Comparison of ENCODE assay signal across 8 cellular contexts in the genomic region with DNA sequence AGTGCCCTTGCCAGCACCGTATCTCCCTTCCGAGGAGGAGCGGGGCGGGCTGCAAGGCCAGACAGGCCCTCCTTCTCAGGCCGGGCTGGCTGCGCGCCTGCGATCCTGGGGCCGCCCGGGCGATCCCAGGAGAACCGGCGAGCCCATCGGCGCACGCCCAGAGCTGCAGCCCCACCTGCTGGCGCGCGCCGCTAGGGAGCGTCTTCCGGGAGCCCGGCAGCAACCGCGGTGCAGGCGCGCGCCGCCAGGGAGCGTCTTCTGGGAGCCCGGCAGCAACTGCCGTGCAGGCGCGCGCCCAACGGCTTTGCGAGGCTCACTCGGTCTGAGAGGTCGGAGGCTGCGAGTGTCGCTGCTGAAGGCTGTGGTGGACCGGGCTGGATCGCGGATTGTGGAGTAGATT.
DNase-seq lines count a peak whose midpoint lies in the region; ATAC-seq and TF ChIP-seq lines count a peak whose summit lies in the region.
"Not testable (repeated sequence)": the region's sequence is repeated elsewhere in the genome, so short reads cannot be mapped to it uniquely, and the experiment has no call there.

No MANE protein-coding gene starts in this region.

- not testable (repeated sequence) for H3K27me3 ChIP-seq in gastrocnemius medialis, suprapubic skin

- WGBS in suprapubic skin: no CpG with 5 or more reads among the region's 44 CpGs

- H3K9me3 ChIP-seq in gastrocnemius medialis, suprapubic skin: not testable (repeated sequence)

- H3K27ac ChIP-seq in gastrocnemius medialis, suprapubic skin: not testable (repeated sequence)

- POLR2A ChIA-PET in activated CD4-positive, alpha-beta T cell treated with anti-CD3 and anti-CD28 coated beads for 36 hours (lab: Charles Lee): not testable (repeated sequence)

- ATAC-seq in GM21619 (IDR thresholded peaks at IDR 0.05; ENCODE audit: unreplicated experiment): peak; percentile 100
- ATAC-seq in HG03342 (IDR thresholded peaks at IDR 0.05; ENCODE audit: unreplicated experiment): peak; percentile 100
- peak; percentile 100 for ATAC-seq in activated CD4-positive, alpha-beta T cell treated with anti-CD3 and anti-CD28 coated beads for 36 hours
- peak; percentile 97 to 100 for ATAC-seq in left cardiac atrium
- peak; percentile 88 to 92 for ATAC-seq in gastrocnemius medialis

- H3K4me1 Mint-ChIP-seq in activated CD4-positive, alpha-beta T cell treated with anti-CD3 and anti-CD28 coated beads for 36 hours: not testable (repeated sequence)

- not testable (repeated sequence) for H3K27me3 Mint-ChIP-seq in activated CD4-positive, alpha-beta T cell treated with anti-CD3 and anti-CD28 coated beads for 36 hours

- TF ChIP-seq CTCF in GM12875 (IDR thresholded peaks at IDR 0.05; ENCODE audit: borderline replicate concordance, insufficient read depth, low read depth, low read length): peak; percentile 44; the same call in 1 of the 2 replicates
- TF ChIP-seq CTCF in gastrocnemius medialis (IDR thresholded peaks at IDR 0.05 in 4 of 5, conservative IDR thresholded peaks at IDR 0.05 in 1 of 5): peak in 2 of 5 experiments; percentile 32 to 42
- peak in 1 of 2 donors; percentile 58 for TF ChIP-seq CTCF in suprapubic skin (IDR thresholded peaks at IDR 0.05)

- DNase-seq in activated CD4-positive, alpha-beta T cell treated with anti-CD3 and anti-CD28 coated beads for 36 hours: peak; percentile 84
- peak; percentile 39 for DNase-seq in activated naive CD8-positive, alpha-beta T cell treated with anti-CD3 and anti-CD28 coated beads, Interleukin-2, amount 50 U/mL, for 16 hours (ENCODE audit: low read depth, low spot score)
- DNase-seq in left cardiac atrium (peak; percentile 87), gastrocnemius medialis (peak; percentile 36 to 61), suprapubic skin (ENCODE audit: low spot score in 2 of 2) (peak; percentile 77 to 80)

- H3K36me3 Mint-ChIP-seq in activated CD4-positive, alpha-beta T cell treated with anti-CD3 and anti-CD28 coated beads for 36 hours (ENCODE audit: low read depth): not testable (repeated sequence)

- CTCF ChIA-PET in activated CD4-positive, alpha-beta T cell treated with anti-CD3 and anti-CD28 coated beads for 36 hours (lab: Charles Lee): not testable (repeated sequence)

- H3K9me3 Mint-ChIP-seq in activated CD4-positive, alpha-beta T cell treated with anti-CD3 and anti-CD28 coated beads for 36 hours (ENCODE audit: low read depth): not testable (repeated sequence)

- not testable (repeated sequence) for H3K4me1 ChIP-seq in gastrocnemius medialis, suprapubic skin

- not testable (repeated sequence) for H3K27ac Mint-ChIP-seq in activated CD4-positive, alpha-beta T cell treated with anti-CD3 and anti-CD28 coated beads for 36 hours

- H3K4me3 Mint-ChIP-seq in activated CD4-positive, alpha-beta T cell treated with anti-CD3 and anti-CD28 coated beads for 36 hours: not testable (repeated sequence)

- H3K4me3 ChIP-seq in GM12875 (ENCODE audit: low read depth, low read length): not testable (repeated sequence)
- H3K4me3 ChIP-seq in gastrocnemius medialis: peak overlapping the region in 1 of 4 donors; percentile 26
- peak overlapping the region; percentile 40 for H3K4me3 ChIP-seq in suprapubic skin

- TF ChIP-seq EP300 in suprapubic skin (IDR thresholded peaks at IDR 0.05): not testable (repeated sequence)

- not testable (repeated sequence) for H3K36me3 ChIP-seq in gastrocnemius medialis, suprapubic skin

- in situ Hi-C loops in gastrocnemius medialis (cut with MboI; ENCODE audit: low sequenced_read_pairs in 4 of 4): not testable (repeated sequence)

- intact Hi-C loops in activated CD4-positive, alpha-beta T cell treated with anti-CD3 and anti-CD28 coated beads for 36 hours (cut with DNase I, micrococcal nuclease); left cardiac atrium (cut with DNase I); gastrocnemius medialis (cut with DNase I; ENCODE audit: low total_unique reads): not testable (repeated sequence)

- not testable (repeated sequence) for TF ChIP-seq POLR2A in gastrocnemius medialis (IDR thresholded peaks at IDR 0.05); suprapubic skin (IDR thresholded peaks at IDR 0.05)
